1 cellular context compared by ENCODE assay signal in the genomic region with DNA sequence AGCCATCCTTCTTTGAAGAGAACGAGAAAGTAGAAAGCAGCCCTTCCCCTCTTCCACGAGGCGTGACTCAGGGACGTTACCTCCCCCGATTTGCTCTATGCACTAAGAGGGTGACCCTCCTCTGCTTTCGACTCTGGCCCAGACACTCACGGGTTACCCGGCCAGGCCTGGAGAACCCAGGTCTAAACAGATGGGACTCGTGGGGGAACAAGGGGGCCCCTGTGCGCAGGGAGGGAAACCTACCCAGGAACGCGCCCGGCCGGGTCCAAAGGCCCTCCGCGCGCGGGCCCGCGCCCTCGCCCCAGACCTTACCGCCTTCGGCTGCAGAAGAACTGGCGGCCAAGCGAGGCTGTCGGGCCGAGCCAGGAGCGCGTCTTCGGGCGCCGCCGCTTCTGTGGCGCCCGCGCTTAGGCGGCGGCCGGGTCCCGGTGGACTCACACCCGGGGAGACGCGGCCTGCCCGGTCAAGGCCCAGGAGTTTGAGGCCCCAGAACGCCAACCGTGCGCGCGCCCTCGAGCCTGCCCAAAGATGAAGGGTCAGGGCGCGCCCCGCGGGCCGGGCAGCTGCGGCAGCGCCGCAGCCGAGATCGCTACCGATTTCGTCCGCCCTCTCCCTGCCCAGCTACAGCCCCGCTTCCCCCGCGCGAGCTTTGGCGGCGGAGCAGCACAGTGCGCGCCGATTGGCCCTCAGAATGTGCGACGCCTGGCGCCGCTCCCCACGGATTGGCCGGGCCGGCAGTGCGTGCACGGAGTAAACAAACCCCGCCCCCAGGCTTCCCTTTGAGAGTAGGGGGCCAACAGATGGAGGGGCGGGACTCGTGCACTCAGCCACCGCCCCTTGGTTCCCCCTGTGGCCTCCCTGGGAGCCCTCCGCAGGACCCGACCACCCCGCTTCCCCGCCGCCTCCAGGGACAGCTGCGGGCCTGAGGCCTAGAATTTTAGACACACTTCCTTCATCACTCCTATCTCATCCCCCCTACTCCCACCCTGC.
TF ChIP-seq lines count a peak whose summit lies in the region.

A gene with protein sequence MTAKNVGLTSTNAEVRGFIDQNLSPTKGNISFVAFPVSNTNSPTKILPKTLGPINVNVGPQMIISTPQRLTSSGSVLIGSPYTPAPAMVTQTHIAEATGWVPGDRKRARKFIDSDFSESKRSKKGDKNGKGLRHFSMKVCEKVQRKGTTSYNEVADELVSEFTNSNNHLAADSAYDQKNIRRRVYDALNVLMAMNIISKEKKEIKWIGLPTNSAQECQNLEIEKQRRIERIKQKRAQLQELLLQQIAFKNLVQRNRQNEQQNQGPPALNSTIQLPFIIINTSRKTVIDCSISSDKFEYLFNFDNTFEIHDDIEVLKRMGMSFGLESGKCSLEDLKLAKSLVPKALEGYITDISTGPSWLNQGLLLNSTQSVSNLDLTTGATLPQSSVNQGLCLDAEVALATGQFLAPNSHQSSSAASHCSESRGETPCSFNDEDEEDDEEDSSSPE (minus strand): TSS at position 674 of the 990 bp plus-strand sequence. CDS start 47,795 bp downstream, outside the sequence.

TF ChIP-seq in HepG2, 621 proteins besides CTCF, POLR2A, EP300 and RAD21 (continued from another document and continues in another):
- TF ChIP-seq, protein P1, sequence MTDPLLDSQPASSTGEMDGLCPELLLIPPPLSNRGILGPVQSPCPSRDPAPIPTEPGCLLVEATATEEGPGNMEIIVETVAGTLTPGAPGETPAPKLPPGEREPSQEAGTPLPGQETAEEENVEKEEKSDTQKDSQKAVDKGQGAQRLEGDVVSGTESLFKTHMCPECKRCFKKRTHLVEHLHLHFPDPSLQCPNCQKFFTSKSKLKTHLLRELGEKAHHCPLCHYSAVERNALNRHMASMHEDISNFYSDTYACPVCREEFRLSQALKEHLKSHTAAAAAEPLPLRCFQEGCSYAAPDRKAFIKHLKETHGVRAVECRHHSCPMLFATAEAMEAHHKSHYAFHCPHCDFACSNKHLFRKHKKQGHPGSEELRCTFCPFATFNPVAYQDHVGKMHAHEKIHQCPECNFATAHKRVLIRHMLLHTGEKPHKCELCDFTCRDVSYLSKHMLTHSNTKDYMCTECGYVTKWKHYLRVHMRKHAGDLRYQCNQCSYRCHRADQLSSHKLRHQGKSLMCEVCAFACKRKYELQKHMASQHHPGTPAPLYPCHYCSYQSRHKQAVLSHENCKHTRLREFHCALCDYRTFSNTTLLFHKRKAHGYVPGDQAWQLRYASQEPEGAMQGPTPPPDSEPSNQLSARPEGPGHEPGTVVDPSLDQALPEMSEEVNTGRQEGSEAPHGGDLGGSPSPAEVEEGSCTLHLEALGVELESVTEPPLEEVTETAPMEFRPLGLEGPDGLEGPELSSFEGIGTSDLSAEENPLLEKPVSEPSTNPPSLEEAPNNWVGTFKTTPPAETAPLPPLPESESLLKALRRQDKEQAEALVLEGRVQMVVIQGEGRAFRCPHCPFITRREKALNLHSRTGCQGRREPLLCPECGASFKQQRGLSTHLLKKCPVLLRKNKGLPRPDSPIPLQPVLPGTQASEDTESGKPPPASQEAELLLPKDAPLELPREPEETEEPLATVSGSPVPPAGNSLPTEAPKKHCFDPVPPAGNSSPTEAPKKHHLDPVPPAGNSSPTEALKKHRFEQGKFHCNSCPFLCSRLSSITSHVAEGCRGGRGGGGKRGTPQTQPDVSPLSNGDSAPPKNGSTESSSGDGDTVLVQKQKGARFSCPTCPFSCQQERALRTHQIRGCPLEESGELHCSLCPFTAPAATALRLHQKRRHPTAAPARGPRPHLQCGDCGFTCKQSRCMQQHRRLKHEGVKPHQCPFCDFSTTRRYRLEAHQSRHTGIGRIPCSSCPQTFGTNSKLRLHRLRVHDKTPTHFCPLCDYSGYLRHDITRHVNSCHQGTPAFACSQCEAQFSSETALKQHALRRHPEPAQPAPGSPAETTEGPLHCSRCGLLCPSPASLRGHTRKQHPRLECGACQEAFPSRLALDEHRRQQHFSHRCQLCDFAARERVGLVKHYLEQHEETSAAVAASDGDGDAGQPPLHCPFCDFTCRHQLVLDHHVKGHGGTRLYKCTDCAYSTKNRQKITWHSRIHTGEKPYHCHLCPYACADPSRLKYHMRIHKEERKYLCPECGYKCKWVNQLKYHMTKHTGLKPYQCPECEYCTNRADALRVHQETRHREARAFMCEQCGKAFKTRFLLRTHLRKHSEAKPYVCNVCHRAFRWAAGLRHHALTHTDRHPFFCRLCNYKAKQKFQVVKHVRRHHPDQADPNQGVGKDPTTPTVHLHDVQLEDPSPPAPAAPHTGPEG (CRISPR knock-in tag; IDR thresholded peaks at IDR 0.05), result peak; percentile 98
- TF ChIP-seq POLR2AphosphoS2 (IDR thresholded peaks at IDR 0.05; ENCODE audit: low read depth, low read length) (no peak), FOXA3 (CRISPR knock-in tag; IDR thresholded peaks at IDR 0.05) (peak; percentile 81), RFX1 (IDR thresholded peaks at IDR 0.05) (no peak), RNF2 (conservative IDR thresholded peaks at IDR 0.05; ENCODE audit: low read depth) (peak; percentile 75), MXI1 (IDR thresholded peaks at IDR 0.05; ENCODE audit: borderline replicate concordance, low read depth, low read length) (peak; percentile 56; the same call in 2 of the 3 replicates), ZNF205 (CRISPR knock-in tag; IDR thresholded peaks at IDR 0.05) (no peak), FOXJ3 (CRISPR knock-in tag; IDR thresholded peaks at IDR 0.05; ENCODE audit: borderline replicate concordance) (0 out of 2 replicates have a peak, but pooled peaks have one; percentile 15), AGO2 (optimal IDR thresholded peaks at IDR 0.05; ENCODE audit: low read depth, low read length) (peak; percentile 76), MEIS2 (CRISPR knock-in tag; IDR thresholded peaks at IDR 0.05) (peak; percentile 77), ZNF17 (CRISPR knock-in tag; IDR thresholded peaks at IDR 0.05) (no peak), YY1 (IDR thresholded peaks at IDR 0.05; ENCODE audit: insufficient read depth, insufficient replicate concordance, low read depth, low read length) (peak; percentile 32), MIER3 (CRISPR knock-in tag; IDR thresholded peaks at IDR 0.05; ENCODE audit: borderline replicate concordance) (peak; percentile 11; the same call in 1 of the 2 replicates), SP5 (CRISPR knock-in tag; IDR thresholded peaks at IDR 0.05; ENCODE audit: borderline replicate concordance, low read depth) (peak; percentile 60), AHR (CRISPR knock-in tag; IDR thresholded peaks at IDR 0.05) (peak; percentile 90; the same call in 1 of the 2 replicates), CCDC6 (CRISPR knock-in tag; IDR thresholded peaks at IDR 0.05) (0 out of 2 replicates have a peak, but pooled peaks have one; percentile 51), ATF1 (CRISPR knock-in tag; IDR thresholded peaks at IDR 0.05) (peak; percentile 63), ZNF768 (CRISPR knock-in tag; IDR thresholded peaks at IDR 0.05) (0 out of 2 replicates have a peak, but pooled peaks have one; percentile 36)
- TF ChIP-seq, protein P2, sequence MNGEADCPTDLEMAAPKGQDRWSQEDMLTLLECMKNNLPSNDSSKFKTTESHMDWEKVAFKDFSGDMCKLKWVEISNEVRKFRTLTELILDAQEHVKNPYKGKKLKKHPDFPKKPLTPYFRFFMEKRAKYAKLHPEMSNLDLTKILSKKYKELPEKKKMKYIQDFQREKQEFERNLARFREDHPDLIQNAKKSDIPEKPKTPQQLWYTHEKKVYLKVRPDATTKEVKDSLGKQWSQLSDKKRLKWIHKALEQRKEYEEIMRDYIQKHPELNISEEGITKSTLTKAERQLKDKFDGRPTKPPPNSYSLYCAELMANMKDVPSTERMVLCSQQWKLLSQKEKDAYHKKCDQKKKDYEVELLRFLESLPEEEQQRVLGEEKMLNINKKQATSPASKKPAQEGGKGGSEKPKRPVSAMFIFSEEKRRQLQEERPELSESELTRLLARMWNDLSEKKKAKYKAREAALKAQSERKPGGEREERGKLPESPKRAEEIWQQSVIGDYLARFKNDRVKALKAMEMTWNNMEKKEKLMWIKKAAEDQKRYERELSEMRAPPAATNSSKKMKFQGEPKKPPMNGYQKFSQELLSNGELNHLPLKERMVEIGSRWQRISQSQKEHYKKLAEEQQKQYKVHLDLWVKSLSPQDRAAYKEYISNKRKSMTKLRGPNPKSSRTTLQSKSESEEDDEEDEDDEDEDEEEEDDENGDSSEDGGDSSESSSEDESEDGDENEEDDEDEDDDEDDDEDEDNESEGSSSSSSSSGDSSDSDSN (CRISPR knock-in tag; IDR thresholded peaks at IDR 0.05), result peak; percentile 96
- TF ChIP-seq, protein P3, sequence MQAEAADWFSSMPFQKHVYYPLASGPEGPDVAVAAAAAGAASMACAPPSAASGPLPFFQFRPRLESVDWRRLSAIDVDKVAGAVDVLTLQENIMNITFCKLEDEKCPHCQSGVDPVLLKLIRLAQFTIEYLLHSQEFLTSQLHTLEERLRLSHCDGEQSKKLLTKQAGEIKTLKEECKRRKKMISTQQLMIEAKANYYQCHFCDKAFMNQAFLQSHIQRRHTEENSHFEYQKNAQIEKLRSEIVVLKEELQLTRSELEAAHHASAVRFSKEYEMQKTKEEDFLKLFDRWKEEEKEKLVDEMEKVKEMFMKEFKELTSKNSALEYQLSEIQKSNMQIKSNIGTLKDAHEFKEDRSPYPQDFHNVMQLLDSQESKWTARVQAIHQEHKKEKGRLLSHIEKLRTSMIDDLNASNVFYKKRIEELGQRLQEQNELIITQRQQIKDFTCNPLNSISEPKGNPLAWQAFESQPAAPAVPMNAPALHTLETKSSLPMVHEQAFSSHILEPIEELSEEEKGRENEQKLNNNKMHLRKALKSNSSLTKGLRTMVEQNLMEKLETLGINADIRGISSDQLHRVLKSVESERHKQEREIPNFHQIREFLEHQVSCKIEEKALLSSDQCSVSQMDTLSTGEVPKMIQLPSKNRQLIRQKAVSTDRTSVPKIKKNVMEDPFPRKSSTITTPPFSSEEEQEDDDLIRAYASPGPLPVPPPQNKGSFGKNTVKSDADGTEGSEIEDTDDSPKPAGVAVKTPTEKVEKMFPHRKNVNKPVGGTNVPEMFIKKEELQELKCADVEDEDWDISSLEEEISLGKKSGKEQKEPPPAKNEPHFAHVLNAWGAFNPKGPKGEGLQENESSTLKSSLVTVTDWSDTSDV (CRISPR knock-in tag; IDR thresholded peaks at IDR 0.05), result 0 out of 2 replicates have a peak, but pooled peaks have one; percentile 76
- TF ChIP-seq, protein P4, sequence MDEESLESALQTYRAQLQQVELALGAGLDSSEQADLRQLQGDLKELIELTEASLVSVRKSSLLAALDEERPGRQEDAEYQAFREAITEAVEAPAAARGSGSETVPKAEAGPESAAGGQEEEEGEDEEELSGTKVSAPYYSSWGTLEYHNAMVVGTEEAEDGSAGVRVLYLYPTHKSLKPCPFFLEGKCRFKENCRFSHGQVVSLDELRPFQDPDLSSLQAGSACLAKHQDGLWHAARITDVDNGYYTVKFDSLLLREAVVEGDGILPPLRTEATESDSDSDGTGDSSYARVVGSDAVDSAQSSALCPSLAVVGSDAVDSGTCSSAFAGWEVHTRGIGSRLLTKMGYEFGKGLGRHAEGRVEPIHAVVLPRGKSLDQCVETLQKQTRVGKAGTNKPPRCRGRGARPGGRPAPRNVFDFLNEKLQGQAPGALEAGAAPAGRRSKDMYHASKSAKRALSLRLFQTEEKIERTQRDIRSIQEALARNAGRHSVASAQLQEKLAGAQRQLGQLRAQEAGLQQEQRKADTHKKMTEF (CRISPR knock-in tag; IDR thresholded peaks at IDR 0.05), result peak; percentile 55; the same call in 1 of the 2 replicates
- TF ChIP-seq, protein P5, sequence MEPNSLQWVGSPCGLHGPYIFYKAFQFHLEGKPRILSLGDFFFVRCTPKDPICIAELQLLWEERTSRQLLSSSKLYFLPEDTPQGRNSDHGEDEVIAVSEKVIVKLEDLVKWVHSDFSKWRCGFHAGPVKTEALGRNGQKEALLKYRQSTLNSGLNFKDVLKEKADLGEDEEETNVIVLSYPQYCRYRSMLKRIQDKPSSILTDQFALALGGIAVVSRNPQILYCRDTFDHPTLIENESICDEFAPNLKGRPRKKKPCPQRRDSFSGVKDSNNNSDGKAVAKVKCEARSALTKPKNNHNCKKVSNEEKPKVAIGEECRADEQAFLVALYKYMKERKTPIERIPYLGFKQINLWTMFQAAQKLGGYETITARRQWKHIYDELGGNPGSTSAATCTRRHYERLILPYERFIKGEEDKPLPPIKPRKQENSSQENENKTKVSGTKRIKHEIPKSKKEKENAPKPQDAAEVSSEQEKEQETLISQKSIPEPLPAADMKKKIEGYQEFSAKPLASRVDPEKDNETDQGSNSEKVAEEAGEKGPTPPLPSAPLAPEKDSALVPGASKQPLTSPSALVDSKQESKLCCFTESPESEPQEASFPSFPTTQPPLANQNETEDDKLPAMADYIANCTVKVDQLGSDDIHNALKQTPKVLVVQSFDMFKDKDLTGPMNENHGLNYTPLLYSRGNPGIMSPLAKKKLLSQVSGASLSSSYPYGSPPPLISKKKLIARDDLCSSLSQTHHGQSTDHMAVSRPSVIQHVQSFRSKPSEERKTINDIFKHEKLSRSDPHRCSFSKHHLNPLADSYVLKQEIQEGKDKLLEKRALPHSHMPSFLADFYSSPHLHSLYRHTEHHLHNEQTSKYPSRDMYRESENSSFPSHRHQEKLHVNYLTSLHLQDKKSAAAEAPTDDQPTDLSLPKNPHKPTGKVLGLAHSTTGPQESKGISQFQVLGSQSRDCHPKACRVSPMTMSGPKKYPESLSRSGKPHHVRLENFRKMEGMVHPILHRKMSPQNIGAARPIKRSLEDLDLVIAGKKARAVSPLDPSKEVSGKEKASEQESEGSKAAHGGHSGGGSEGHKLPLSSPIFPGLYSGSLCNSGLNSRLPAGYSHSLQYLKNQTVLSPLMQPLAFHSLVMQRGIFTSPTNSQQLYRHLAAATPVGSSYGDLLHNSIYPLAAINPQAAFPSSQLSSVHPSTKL (CRISPR knock-in tag; IDR thresholded peaks at IDR 0.05), result peak; percentile 39; the same call in 1 of the 2 replicates
- TF ChIP-seq, protein P6, sequence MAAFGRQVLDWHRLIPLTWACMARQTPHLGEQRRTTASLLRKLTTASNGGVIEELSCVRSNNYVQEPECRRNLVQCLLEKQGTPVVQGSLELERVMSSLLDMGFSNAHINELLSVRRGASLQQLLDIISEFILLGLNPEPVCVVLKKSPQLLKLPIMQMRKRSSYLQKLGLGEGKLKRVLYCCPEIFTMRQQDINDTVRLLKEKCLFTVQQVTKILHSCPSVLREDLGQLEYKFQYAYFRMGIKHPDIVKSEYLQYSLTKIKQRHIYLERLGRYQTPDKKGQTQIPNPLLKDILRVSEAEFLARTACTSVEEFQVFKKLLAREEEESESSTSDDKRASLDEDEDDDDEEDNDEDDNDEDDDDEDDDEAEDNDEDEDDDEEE (CRISPR knock-in tag; IDR thresholded peaks at IDR 0.05), result peak; percentile 39; the same call in 1 of the 2 replicates
- TF ChIP-seq, protein P7, sequence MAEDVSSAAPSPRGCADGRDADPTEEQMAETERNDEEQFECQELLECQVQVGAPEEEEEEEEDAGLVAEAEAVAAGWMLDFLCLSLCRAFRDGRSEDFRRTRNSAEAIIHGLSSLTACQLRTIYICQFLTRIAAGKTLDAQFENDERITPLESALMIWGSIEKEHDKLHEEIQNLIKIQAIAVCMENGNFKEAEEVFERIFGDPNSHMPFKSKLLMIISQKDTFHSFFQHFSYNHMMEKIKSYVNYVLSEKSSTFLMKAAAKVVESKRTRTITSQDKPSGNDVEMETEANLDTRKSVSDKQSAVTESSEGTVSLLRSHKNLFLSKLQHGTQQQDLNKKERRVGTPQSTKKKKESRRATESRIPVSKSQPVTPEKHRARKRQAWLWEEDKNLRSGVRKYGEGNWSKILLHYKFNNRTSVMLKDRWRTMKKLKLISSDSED (CRISPR knock-in tag; IDR thresholded peaks at IDR 0.05), result no peak
- TF ChIP-seq, protein P8, sequence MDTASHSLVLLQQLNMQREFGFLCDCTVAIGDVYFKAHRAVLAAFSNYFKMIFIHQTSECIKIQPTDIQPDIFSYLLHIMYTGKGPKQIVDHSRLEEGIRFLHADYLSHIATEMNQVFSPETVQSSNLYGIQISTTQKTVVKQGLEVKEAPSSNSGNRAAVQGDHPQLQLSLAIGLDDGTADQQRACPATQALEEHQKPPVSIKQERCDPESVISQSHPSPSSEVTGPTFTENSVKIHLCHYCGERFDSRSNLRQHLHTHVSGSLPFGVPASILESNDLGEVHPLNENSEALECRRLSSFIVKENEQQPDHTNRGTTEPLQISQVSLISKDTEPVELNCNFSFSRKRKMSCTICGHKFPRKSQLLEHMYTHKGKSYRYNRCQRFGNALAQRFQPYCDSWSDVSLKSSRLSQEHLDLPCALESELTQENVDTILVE (CRISPR knock-in tag; IDR thresholded peaks at IDR 0.05), result peak; percentile 55; the same call in 1 of the 2 replicates
